Comparison of ENCODE assay signal across 26 cellular contexts in genomic region chr18:37716106-37716708, GRCh38.
"Had no signal": no experiment of that assay in that cellular context is flagged by ENCODE, and none has a peak within 500 bp of the region (broad histone marks: within the 10 kb centered on the region; RNA-seq: fewer than 3 reads in every experiment).

No MANE protein-coding gene starts in this region.

- H3K36me3 ChIP-seq: colonic mucosa, esophagus squamous epithelium, gastrocnemius medialis, heart right ventricle, left lung, lower lobe of right lung had no signal

- H3K27me3 ChIP-seq: colonic mucosa, esophagus squamous epithelium, gastrocnemius medialis, left lung had no signal

- H3K9me3 ChIP-seq: colonic mucosa, esophagus squamous epithelium, gastrocnemius medialis, heart right ventricle, left lung, lower lobe of right lung, mucosa of descending colon had no signal

- DNase-seq: colonic mucosa; cortex of kidney; effector CD8-positive, alpha-beta T cell; effector memory CD8-positive, alpha-beta T cell; erythroblast; esophagus squamous epithelium; foreskin fibroblast; foreskin melanocyte; gastrocnemius medialis; glutamatergic neuron; head of caudate nucleus; heart right ventricle; hippocampal formation; left cardiac atrium; left lung; left ventricle myocardium superior; lower lobe of right lung; mesenchymal stem cell; mucosa of descending colon; naive B cell; naive thymus-derived CD8-positive, alpha-beta T cell had no signal

- ATAC-seq: effector memory CD8-positive, alpha-beta T cell; esophagus mucosa; gastrocnemius medialis; heart right ventricle; left cardiac atrium; left lung; left ventricle myocardium superior; lower lobe of right lung; mucosa of descending colon; naive thymus-derived CD8-positive, alpha-beta T cell had no signal

- H3K27ac ChIP-seq: colonic mucosa, epithelial cell of prostate, esophagus squamous epithelium, gastrocnemius medialis, heart right ventricle, left lung, lower lobe of right lung had no signal

- H3K4me1 ChIP-seq: colonic mucosa, esophagus squamous epithelium, gastrocnemius medialis, heart right ventricle, left lung, lower lobe of right lung had no signal

- FAIRE-seq: endometrium, islet of Langerhans, keratinocyte had no signal

- H3K4me3 ChIP-seq: colonic mucosa, esophagus squamous epithelium, gastrocnemius medialis, heart right ventricle, left lung, lower lobe of right lung, mucosa of descending colon had no signal
